10 cellular contexts compared by ENCODE assay signal in the genomic region with DNA sequence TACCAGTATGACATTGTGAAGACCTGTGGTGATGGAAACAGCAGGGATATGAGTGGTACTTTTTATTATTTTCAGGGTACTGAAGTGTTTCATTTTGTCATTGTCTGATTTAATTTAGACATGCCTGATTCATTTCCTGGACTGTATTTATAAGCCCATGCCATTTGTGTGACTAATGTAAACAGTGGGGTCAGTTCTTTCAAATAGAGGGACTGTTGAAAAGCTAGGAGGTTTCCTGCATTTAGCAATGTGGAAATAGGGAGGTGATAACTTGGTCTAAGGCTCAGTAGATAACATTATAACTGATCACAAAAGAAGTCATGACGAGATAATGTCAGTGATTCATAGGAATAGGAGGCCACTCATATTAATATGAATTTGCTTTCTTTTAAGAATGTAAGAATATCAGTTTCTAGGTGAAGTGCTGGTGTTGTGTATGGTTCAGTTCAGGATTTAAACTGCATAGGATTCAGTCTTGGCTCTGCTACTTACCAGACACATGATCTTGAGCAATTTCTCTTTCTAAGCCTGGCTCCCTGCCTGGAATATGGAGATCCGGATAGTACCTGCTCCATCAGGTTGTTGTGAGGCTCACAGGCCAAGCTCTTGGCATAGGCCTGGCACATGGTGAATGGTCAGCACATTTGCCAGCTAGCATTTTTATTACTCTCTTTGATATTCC. TPM values are rescaled to one million over a fixed set of nuclear protein-coding genes. Genes with fewer than 3 reads are reported as not detected.
DNase-seq lines count a peak whose midpoint lies in the region; ATAC-seq lines count a peak whose summit lies in the region.
"Had no signal": no experiment of that assay in that cellular context is flagged by ENCODE, and none has a peak within 500 bp of the region (broad histone marks: within the 10 kb centered on the region; RNA-seq: fewer than 3 reads in every experiment).

No MANE protein-coding gene starts in this region.

- DNase-seq in Caki2 (ENCODE audit: low read depth), result peak; percentile 66
- DNase-seq in NCI-H226, result peak; percentile 94
- DNase-seq in epithelial cell of prostate (ENCODE audit: low read depth, low spot score), result peak; percentile 52
- DNase-seq in trophoblast cell, result peak in 1 of 2 donors; percentile 48
- no peak for DNase-seq in GOT3 (lab: John Stamatoyannopoulos, UW)
- DNase-seq in T-helper 9 cell, result no peak
- DNase-seq: retina had no signal

- H4K91ac ChIP-seq in trophoblast cell (ENCODE audit: low read depth, low read length), result peak overlapping the region; percentile 2

- H3K4me1 ChIP-seq in trophoblast cell (ENCODE audit: control insufficient read depth in 1 of 2, insufficient read depth in 2 of 2, low read length in 2 of 2), result peaks cover 0 to 2% of the 10 kb centered on the region in 2 experiments

- H3K4me3 ChIP-seq in trophoblast cell (ENCODE audit: low read depth, low read length), result no peak overlapping the region
- H3K4me3 ChIP-seq: cardiac muscle cell had no signal

- H3K9ac ChIP-seq in trophoblast cell (ENCODE audit: low read length), result no peak overlapping the region

- H2BK12ac ChIP-seq in trophoblast cell (ENCODE audit: low read length), result peak overlapping the region; percentile 10

- H3K27ac ChIP-seq in epithelial cell of prostate (peak overlapping the region; percentile 86), trophoblast cell (ENCODE audit: low read depth, low read length) (no peak overlapping the region)
- H3K27ac ChIP-seq: cardiac muscle cell had no signal

- no peak overlapping the region for H3K18ac ChIP-seq in trophoblast cell (ENCODE audit: low read length)

- H3K14ac ChIP-seq in trophoblast cell (ENCODE audit: low read length), result no peak overlapping the region

- H2BK120ac ChIP-seq in trophoblast cell (ENCODE audit: insufficient read depth, low read length, poor library complexity), result no peak overlapping the region

- no peak overlapping the region for H2AK5ac ChIP-seq in trophoblast cell (ENCODE audit: low read length)

- H3K27me3 ChIP-seq in trophoblast cell (ENCODE audit: insufficient read depth, low read length), result no peaks in the 10 kb centered on the region

- H3K4ac ChIP-seq in trophoblast cell (ENCODE audit: low read depth, low read length), result peak overlapping the region; percentile 66

- H3K9me3 ChIP-seq in trophoblast cell (ENCODE audit: insufficient read depth, low read depth, low read length), result no peaks in the 10 kb centered on the region

- no peak overlapping the region for H4K8ac ChIP-seq in trophoblast cell (ENCODE audit: low read depth, low read length)

- H3K4me2 ChIP-seq in trophoblast cell (ENCODE audit: low read length), result no peak overlapping the region

- ATAC-seq in HG03342 (IDR thresholded peaks at IDR 0.05; ENCODE audit: unreplicated experiment), result no peak
- no peak for ATAC-seq in GM18867 (IDR thresholded peaks at IDR 0.05; ENCODE audit: unreplicated experiment)

- H3K36me3 ChIP-seq in trophoblast cell (ENCODE audit: control insufficient read depth in 1 of 2, insufficient read depth in 2 of 2, low read length in 2 of 2), result peaks cover 0 to 1% of the 10 kb centered on the region in 2 experiments
- H3K36me3 ChIP-seq: cardiac muscle cell had no signal

- no peak overlapping the region for H4K12ac ChIP-seq in trophoblast cell (ENCODE audit: low read depth, low read length)

- H3K79me1 ChIP-seq in trophoblast cell (ENCODE audit: low read length), result peaks cover 2% of the 10 kb centered on the region

- peaks cover 10% of the 10 kb centered on the region for H3K79me2 ChIP-seq in trophoblast cell (ENCODE audit: control insufficient read depth, insufficient read depth, low read length, poor library complexity)

- H3K23ac ChIP-seq in trophoblast cell (ENCODE audit: low read length), result no peak overlapping the region

- in situ Hi-C loops in Caki2 (cut with HindIII; ENCODE audit: low pct_unique_long_range_greater_than_20kb, low sequenced_read_pairs), result no loop called here

- WGBS in trophoblast cell (ENCODE audit: extremely low coverage, insufficient coverage, insufficient read length), result no CpG with 5 or more reads among the region's 2 CpGs

- H2AFZ ChIP-seq in trophoblast cell (ENCODE audit: insufficient read depth, low read length, poor library complexity), result no peak overlapping the region

- no peak overlapping the region for H2BK5ac ChIP-seq in trophoblast cell (ENCODE audit: low read depth, low read length, poor library complexity)

RNA-seq across cellular contexts. Expression of gene RASGRF2, which starts 7.5 kb away (rescaled TPM):
- 1.3 and 2.5 TPM in 2 replicates for total RNA-seq in Caki2 (2014; rRNA removed; shearing (Covaris generic); ENCODE audit: low replicate concordance)
- polyA plus RNA-seq in trophoblast cell (2013), result 93.8 and 95.6 TPM in 2 replicates

Comparison
In these comparisons a context has a peak if more than half of its experiments do, and no peak if none do; other contexts are left out.
1. DNase-seq: peak in Caki2 (single experiment), NCI-H226 (single experiment) and epithelial cell of prostate (single experiment); none in GOT3 (single experiment) and T-helper 9 cell (single experiment).